1 cellular context compared by ENCODE assay signal in genomic region chr17:17849863-17850373, GRCh38.
TF ChIP-seq lines count a peak whose summit lies in the region.

No MANE protein-coding gene starts in this region.

TF ChIP-seq in K562, 482 proteins besides CTCF, POLR2A, EP300 and RAD21 (continued from another document and continues in another):
- TF ChIP-seq RERE (CRISPR knock-in tag; IDR thresholded peaks at IDR 0.05; ENCODE audit: borderline replicate concordance): no peak
- TF ChIP-seq ZBTB26 (CRISPR knock-in tag; IDR thresholded peaks at IDR 0.05): no peak
- TF ChIP-seq CCNT2 (IDR thresholded peaks at IDR 0.05; ENCODE audit: borderline replicate concordance, extremely low read depth, insufficient read length, low read depth, low read length): no peak
- TF ChIP-seq PREB (CRISPR knock-in tag; IDR thresholded peaks at IDR 0.05): 0 out of 2 replicates have a peak, but pooled peaks have one; percentile 31
- no peak for TF ChIP-seq EGR1 (conservative IDR thresholded peaks at IDR 0.05)
- peak; percentile 74 for TF ChIP-seq MEF2D (tag; conservative IDR thresholded peaks at IDR 0.05; ENCODE audit: low read depth)
- TF ChIP-seq GABPA (tag; conservative IDR thresholded peaks at IDR 0.05; ENCODE audit: low read depth): no peak; the same call in 1 of the 2 replicates
- no peak for TF ChIP-seq RBM17 (IDR thresholded peaks at IDR 0.05; ENCODE audit: borderline replicate concordance, low read depth, low read length)
- no peak; the same call in 1 of the 2 replicates for TF ChIP-seq TFAP4 (CRISPR knock-in tag; IDR thresholded peaks at IDR 0.05; ENCODE audit: borderline replicate concordance)
- TF ChIP-seq ZNF717 (CRISPR knock-in tag; IDR thresholded peaks at IDR 0.05): no peak
- TF ChIP-seq IRF9 (tag; IDR thresholded peaks at IDR 0.05): peak; percentile 64
- no peak for TF ChIP-seq ZNF347 (CRISPR knock-in tag; IDR thresholded peaks at IDR 0.05; ENCODE audit: low read depth)
- peak; percentile 92 for TF ChIP-seq CTCFL (IDR thresholded peaks at IDR 0.05; ENCODE audit: borderline replicate concordance, insufficient read depth, low read depth, low read length, poor library complexity, severe bottlenecking)
- no peak for TF ChIP-seq ZNF232 (CRISPR knock-in tag; IDR thresholded peaks at IDR 0.05)
- peak; percentile 64; the same call in 1 of the 2 replicates for TF ChIP-seq ZNF165 (CRISPR knock-in tag; IDR thresholded peaks at IDR 0.05; ENCODE audit: borderline replicate concordance)
- TF ChIP-seq ZNF134 (CRISPR knock-in tag; conservative IDR thresholded peaks at IDR 0.05): no peak; the same call in 1 of the 2 replicates
- TF ChIP-seq ZFP36 (IDR thresholded peaks at IDR 0.05; ENCODE audit: low read depth, low read length, partially characterized antibody): no peak
- no peak for TF ChIP-seq ZNF398 (CRISPR knock-in tag; IDR thresholded peaks at IDR 0.05)
- TF ChIP-seq ZBTB2 (IDR thresholded peaks at IDR 0.05): no peak; the same call in 1 of the 2 replicates
- TF ChIP-seq GMEB1 (CRISPR knock-in tag; IDR thresholded peaks at IDR 0.05): no peak
- TF ChIP-seq POLR2H (tag; IDR thresholded peaks at IDR 0.05; ENCODE audit: low read depth): no peak
- TF ChIP-seq PTBP1 (IDR thresholded peaks at IDR 0.05; ENCODE audit: low read depth, low read length): no peak
- TF ChIP-seq ZBTB49 (CRISPR knock-in tag; IDR thresholded peaks at IDR 0.05; ENCODE audit: borderline replicate concordance): no peak
- TF ChIP-seq POLR2G (IDR thresholded peaks at IDR 0.05; ENCODE audit: low read depth, low read length): no peak
- TF ChIP-seq NCOR1 (IDR thresholded peaks at IDR 0.05): no peak; the same call in 1 of the 2 replicates
- no peak for TF ChIP-seq HBP1 (CRISPR knock-in tag; IDR thresholded peaks at IDR 0.05)
- no peak for TF ChIP-seq CBX3 (IDR thresholded peaks at IDR 0.05; ENCODE audit: borderline replicate concordance in 1 of 2, low read length in 2 of 2)
- peak; percentile 80; the same call in 1 of the 2 replicates for TF ChIP-seq E2F3 (CRISPR knock-in tag; IDR thresholded peaks at IDR 0.05)
- peak; percentile 86 for TF ChIP-seq ZNF584 (CRISPR knock-in tag; IDR thresholded peaks at IDR 0.05; ENCODE audit: low read depth)
- no peak for TF ChIP-seq HOMEZ (CRISPR knock-in tag; IDR thresholded peaks at IDR 0.05)
- TF ChIP-seq ZNF699 (CRISPR knock-in tag; IDR thresholded peaks at IDR 0.05; ENCODE audit: insufficient replicate concordance): no peak
- no peak for TF ChIP-seq XRCC4 (IDR thresholded peaks at IDR 0.05; ENCODE audit: extremely low read depth, insufficient read depth, insufficient read length)
